In the genomic region with DNA sequence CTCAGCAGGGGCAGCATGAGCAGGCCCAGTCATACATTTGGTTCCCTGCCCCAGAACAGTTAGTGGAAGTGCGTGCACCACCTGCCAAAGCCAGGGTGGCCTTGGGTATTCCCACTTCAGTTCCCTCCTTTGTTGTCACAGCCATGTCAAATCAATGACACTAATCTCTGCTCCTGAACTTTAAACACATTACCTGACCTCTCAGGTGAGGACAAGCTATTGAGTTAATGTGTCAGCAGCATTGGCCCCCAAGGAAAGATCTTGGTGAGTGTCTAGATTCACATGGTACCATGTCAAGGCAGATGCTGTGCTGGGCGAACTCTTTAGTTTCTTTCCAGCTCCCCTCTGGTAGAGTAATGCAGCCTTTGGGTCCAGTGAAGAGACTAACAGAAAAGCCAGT, we compare ENCODE assay signal across 21 cellular contexts. TPM values are rescaled to one million over a fixed set of nuclear protein-coding genes. Genes with fewer than 3 reads are reported as not detected.
DNase-seq lines count a peak whose midpoint lies in the region; ATAC-seq, FAIRE-seq and TF ChIP-seq lines count a peak whose summit lies in the region.
"Had no signal": no experiment of that assay in that cellular context is flagged by ENCODE, and none has a peak within 500 bp of the region (broad histone marks: within the 10 kb centered on the region; RNA-seq: fewer than 3 reads in every experiment).

No MANE protein-coding gene starts in this region.

- H3K9me3 Mint-ChIP-seq in stimulated activated naive CD8-positive, alpha-beta T cell treated with anti-CD3 and anti-CD28 coated beads, Interleukin-15, Interleukin-2, amounts not matched to agents 100 ng/mL and 50 ng/mL, for 24 hours = peaks cover 4% of the 10 kb centered on the region
- H3K9me3 Mint-ChIP-seq in stimulated activated naive CD8-positive, alpha-beta T cell treated with anti-CD3 and anti-CD28 coated beads, Interleukin-15, amount 100 ng/mL, for 72 hours = peaks cover 0 to 7% of the 10 kb centered on the region in 2 donors

- WGBS in pancreas, 2 donors = 58 to 60% methylated on average over 2 of the region's 2 CpGs

- peaks cover 0 to 22% (median 0%) of the 10 kb centered on the region in 3 donors for H3K36me3 ChIP-seq in pancreas
- H3K36me3 ChIP-seq: BLaER1 had no signal

- H3K4me3 ChIP-seq in pancreas = peak overlapping the region in 2 of 4 donors; percentile 35 to 40
- H3K4me3 ChIP-seq: A549, BLaER1, GM12878 had no signal

- ATAC-seq in stimulated activated naive CD8-positive, alpha-beta T cell treated with anti-CD3 and anti-CD28 coated beads, Interleukin-15, amount 100 ng/mL, for 72 hours = no peak
- ATAC-seq in left lobe of liver (peak; percentile 11), pancreas (peak in 3 of 4 donors; percentile 18 to 45 (median 20)), HG02884 (IDR thresholded peaks at IDR 0.05; ENCODE audit: unreplicated experiment) (no peak), GM21529 (IDR thresholded peaks at IDR 0.05; ENCODE audit: unreplicated experiment) (no peak), HG03139 (IDR thresholded peaks at IDR 0.05; ENCODE audit: unreplicated experiment) (no peak)
- ATAC-seq: A549, GM12878, Right ventricle myocardium inferior had no signal

- peaks cover 4 to 9% (median 7%) of the 10 kb centered on the region in 3 donors for H3K4me1 ChIP-seq in pancreas
- H3K4me1 ChIP-seq: BLaER1 had no signal

- no peaks in the 10 kb centered on the region for H3K27me3 ChIP-seq in pancreas
- H3K27me3 ChIP-seq: BLaER1 had no signal

- peaks cover 12% of the 10 kb centered on the region for H3K36me3 Mint-ChIP-seq in stimulated activated naive CD8-positive, alpha-beta T cell treated with anti-CD3 and anti-CD28 coated beads, Interleukin-15, Interleukin-2, amounts not matched to agents 100 ng/mL and 50 ng/mL, for 24 hours (ENCODE audit: low read depth)

- peaks cover 0 to 3% (median 0%) of the 10 kb centered on the region in 4 donors for H3K9me3 ChIP-seq in pancreas

- no peak for DNase-seq in stimulated activated naive CD8-positive, alpha-beta T cell treated with anti-CD3 and anti-CD28 coated beads, Interleukin-15, amount 100 ng/mL, for 72 hours
- DNase-seq in left lobe of liver (ENCODE audit: low spot score) (peak; percentile 62), pancreas (peak in 1 of 6 donors; percentile 20)
- DNase-seq: CD4-positive, alpha-beta memory T cell; EL; H9; MV-4-11; NCI-H187 treated with DMSO at 0.1 percent for 48 hours; NCI-H524; NK-92 treated with Interleukin-12 subunit alpha and Interleukin-12 subunit beta, amount 100 ng/mL, for 24 hours had no signal

- H3K27me3 Mint-ChIP-seq in stimulated activated naive CD8-positive, alpha-beta T cell treated with anti-CD3 and anti-CD28 coated beads, Interleukin-15, Interleukin-2, amounts not matched to agents 100 ng/mL and 50 ng/mL, for 24 hours = no peaks in the 10 kb centered on the region
- H3K27me3 Mint-ChIP-seq in stimulated activated naive CD8-positive, alpha-beta T cell treated with anti-CD3 and anti-CD28 coated beads, Interleukin-15, amount 100 ng/mL, for 72 hours = no peaks in the 10 kb centered on the region

- H3K4me3 Mint-ChIP-seq in stimulated activated naive CD8-positive, alpha-beta T cell treated with anti-CD3 and anti-CD28 coated beads, Interleukin-15, Interleukin-2, amounts not matched to agents 100 ng/mL and 50 ng/mL, for 24 hours = no peak overlapping the region
- no peak overlapping the region for H3K4me3 Mint-ChIP-seq in stimulated activated naive CD8-positive, alpha-beta T cell treated with anti-CD3 and anti-CD28 coated beads, Interleukin-15, amount 100 ng/mL, for 72 hours
- H3K4me3 Mint-ChIP-seq: CD4-positive, alpha-beta memory T cell; H9 had no signal

- intact Hi-C loops in pancreas (cut with DNase I) = no loop called here

- FAIRE-seq in pancreas (lab: Jason Lieb, UNC) = no peak
- FAIRE-seq: A549, GM12878, RCC 7860 had no signal

- TF ChIP-seq CTCF in pancreas (IDR thresholded peaks at IDR 0.05) = no peak

- H3K4me1 Mint-ChIP-seq in stimulated activated naive CD8-positive, alpha-beta T cell treated with anti-CD3 and anti-CD28 coated beads, Interleukin-15, Interleukin-2, amounts not matched to agents 100 ng/mL and 50 ng/mL, for 24 hours (ENCODE audit: low read depth) = peaks cover 26% of the 10 kb centered on the region
- peaks cover 38% of the 10 kb centered on the region for H3K4me1 Mint-ChIP-seq in stimulated activated naive CD8-positive, alpha-beta T cell treated with anti-CD3 and anti-CD28 coated beads, Interleukin-15, amount 100 ng/mL, for 72 hours

- H3K27ac Mint-ChIP-seq in stimulated activated naive CD8-positive, alpha-beta T cell treated with anti-CD3 and anti-CD28 coated beads, Interleukin-15, Interleukin-2, amounts not matched to agents 100 ng/mL and 50 ng/mL, for 24 hours = peak overlapping the region; percentile 10
- H3K27ac Mint-ChIP-seq in stimulated activated naive CD8-positive, alpha-beta T cell treated with anti-CD3 and anti-CD28 coated beads, Interleukin-15, amount 100 ng/mL, for 72 hours = no peak overlapping the region
- H3K27ac Mint-ChIP-seq: CD4-positive, alpha-beta memory T cell; H9 had no signal

- peak overlapping the region in 2 of 4 donors; percentile 0 to 75 for H3K27ac ChIP-seq in pancreas
- H3K27ac ChIP-seq: BLaER1, KMS-11 had no signal

RNA-seq across cellular contexts. Expression of a gene that starts 2.1 kb away (rescaled TPM):
- total RNA-seq in left lobe of liver (564 TPM), pancreas (100 to 1,000 TPM in 1 of 6 donors, 10 to 100 TPM in 4, 1 to 10 TPM in 1; 10.0 to 129 (median 28.1) TPM)
- polyA plus RNA-seq in pancreas = 100 to 1,000 TPM; 108 to 219 TPM
- total RNA-seq: CD4-positive, alpha-beta memory T cell; H9; Right ventricle myocardium inferior; SK-MEL-5 had no signal

RNA-seq across cellular contexts. Expression of a gene that starts 57.4 kb away (rescaled TPM):
- total RNA-seq in left lobe of liver (17.5 TPM), pancreas (1 to 10 TPM in 1 of 6 donors, under 1 TPM in 4, not detected in 1; 0.19 to 1.3 (median 0.25) TPM)
- polyA plus RNA-seq in pancreas = under 1 TPM; 0.11 to 0.23 TPM
- total RNA-seq: CD4-positive, alpha-beta memory T cell; H9; Right ventricle myocardium inferior; SK-MEL-5 had no signal

Comparison
In these comparisons a context has a peak if more than half of its experiments do, and no peak if none do; other contexts are left out.
1. ATAC-seq: peak in left lobe of liver (single experiment) and pancreas (3 of 4); none in stimulated activated naive CD8-positive, alpha-beta T cell treated with anti-CD3 and anti-CD28 coated beads, Interleukin-15, amount 100 ng/mL, for 72 hours (single experiment), HG02884 (single experiment), GM21529 (single experiment) and HG03139 (single experiment).